ENCODE assay signal across 1 cellular context in genomic region chr7:99631311-99632109, GRCh38.
TF ChIP-seq lines count a peak whose summit lies in the region.

No MANE protein-coding gene starts in this region.

TF ChIP-seq in K562, 482 proteins besides CTCF, POLR2A, EP300 and RAD21 (continued from another document):
- TF ChIP-seq ZNF384 (IDR thresholded peaks at IDR 0.05; ENCODE audit: low read depth, low read length) = peak; percentile 61
- peak; percentile 32; the same call in 1 of the 2 replicates for TF ChIP-seq L3MBTL2 (IDR thresholded peaks at IDR 0.05)
- TF ChIP-seq CEBPZ (IDR thresholded peaks at IDR 0.05; ENCODE audit: borderline replicate concordance, low read depth, low read length) = no peak
- no peak for TF ChIP-seq MBD1 (CRISPR knock-in tag; IDR thresholded peaks at IDR 0.05)
- TF ChIP-seq LCOR (CRISPR knock-in tag; IDR thresholded peaks at IDR 0.05) = 0 out of 2 replicates have a peak, but pooled peaks have one; percentile 40
- no peak for TF ChIP-seq HOXB6 (CRISPR knock-in tag; IDR thresholded peaks at IDR 0.05; ENCODE audit: borderline replicate concordance)
- no peak for TF ChIP-seq ATF6 (CRISPR knock-in tag; IDR thresholded peaks at IDR 0.05)
- TF ChIP-seq MNT (conservative IDR thresholded peaks at IDR 0.05) = no peak
- no peak for TF ChIP-seq SMARCE1 (IDR thresholded peaks at IDR 0.05)
- 0 out of 2 replicates have a peak, but pooled peaks have one; percentile 41 for TF ChIP-seq KLF16 (IDR thresholded peaks at IDR 0.05)
- TF ChIP-seq SIRT6 (IDR thresholded peaks at IDR 0.05; ENCODE audit: low read depth, low read length) = no peak
- no peak for TF ChIP-seq CHD1 (IDR thresholded peaks at IDR 0.05; ENCODE audit: low read length)
- TF ChIP-seq NFXL1 (CRISPR knock-in tag; IDR thresholded peaks at IDR 0.05) = no peak
- no peak for TF ChIP-seq GTF2B (IDR thresholded peaks at IDR 0.05; ENCODE audit: extremely low read depth, insufficient read length)
- TF ChIP-seq BCL6 (CRISPR knock-in tag; IDR thresholded peaks at IDR 0.05) = no peak
- TF ChIP-seq ZNF212 (CRISPR knock-in tag; IDR thresholded peaks at IDR 0.05) = no peak
- no peak for TF ChIP-seq CBX5 (IDR thresholded peaks at IDR 0.05; ENCODE audit: borderline replicate concordance, low read depth)
- TF ChIP-seq ZNF551 (CRISPR knock-in tag; IDR thresholded peaks at IDR 0.05) = no peak
- no peak for TF ChIP-seq BDP1 (IDR thresholded peaks at IDR 0.05; ENCODE audit: insufficient read depth, insufficient read length)
- peak; percentile 67 to 75 for TF ChIP-seq KDM1A (IDR thresholded peaks at IDR 0.05)
- TF ChIP-seq EWSR1 (IDR thresholded peaks at IDR 0.05; ENCODE audit: borderline replicate concordance, low read depth, partially characterized antibody) = no peak
- TF ChIP-seq ZNF146 (CRISPR knock-in tag; IDR thresholded peaks at IDR 0.05; ENCODE audit: unreplicated experiment) = no peak
- no peak for TF ChIP-seq MCM7 (IDR thresholded peaks at IDR 0.05)
- no peak for TF ChIP-seq NFIC (IDR thresholded peaks at IDR 0.05)
- TF ChIP-seq ZBTB8A (IDR thresholded peaks at IDR 0.05; ENCODE audit: partially characterized antibody) = no peak
- peak; percentile 75 for TF ChIP-seq DEAF1 (CRISPR knock-in tag; IDR thresholded peaks at IDR 0.05)
- TF ChIP-seq CTBP1 (IDR thresholded peaks at IDR 0.05; ENCODE audit: borderline replicate concordance) = peak; percentile 29; the same call in 1 of the 2 replicates
